26 cellular contexts compared by ENCODE assay signal in the genomic region with DNA sequence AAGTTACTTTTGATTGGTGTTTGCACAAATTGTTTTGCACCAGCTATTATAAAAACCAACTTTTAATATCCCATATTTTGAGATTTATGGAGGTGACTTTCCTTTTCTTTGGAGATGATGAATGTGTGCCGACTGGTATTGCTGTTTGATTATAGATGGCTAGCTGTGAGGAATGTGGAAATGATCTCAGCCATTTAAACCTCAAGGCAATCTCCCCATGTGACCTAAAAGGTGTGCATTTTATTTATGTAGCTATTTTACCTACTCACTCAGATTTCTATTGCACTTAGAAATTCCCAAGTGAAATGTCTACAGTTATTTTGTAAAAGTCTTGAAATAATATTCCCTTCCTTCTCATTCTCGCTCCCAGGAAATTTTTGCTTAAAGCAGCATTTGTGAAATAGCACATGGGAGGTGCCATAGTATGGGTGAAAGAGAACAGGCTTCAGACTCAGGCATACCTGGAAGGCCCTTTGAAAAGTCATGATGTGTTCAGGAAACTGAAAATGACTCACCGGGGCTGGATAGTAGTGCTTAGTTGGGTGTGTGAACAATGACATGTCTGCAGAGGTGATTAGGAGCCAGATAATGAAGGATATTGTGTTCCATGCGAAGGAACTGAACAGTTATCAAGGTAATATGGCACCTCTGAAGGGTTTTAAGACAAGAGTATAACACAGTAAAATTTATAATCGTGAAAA.
DNase-seq lines count a peak whose midpoint lies in the region; ATAC-seq, FAIRE-seq and TF ChIP-seq lines count a peak whose summit lies in the region.
"Had no signal": no experiment of that assay in that cellular context is flagged by ENCODE, and none has a peak within 500 bp of the region (broad histone marks: within the 10 kb centered on the region; RNA-seq: fewer than 3 reads in every experiment).

No MANE protein-coding gene starts in this region.

- H3K79me2 ChIP-seq in astrocyte (ENCODE audit: insufficient read depth, low read length): no peaks in the 10 kb centered on the region

- peak; percentile 78 for FAIRE-seq in astrocyte (lab: Jason Lieb, UNC)
- FAIRE-seq in urothelium cell line (lab: Jason Lieb, UNC): no peak
- FAIRE-seq: islet of Langerhans had no signal

- in situ Hi-C loops in gastrocnemius medialis (cut with MboI; ENCODE audit: low sequenced_read_pairs in 4 of 4): no loop called here

- H3K27me3 ChIP-seq in breast epithelium (peaks cover 0 to 8% of the 10 kb centered on the region in 2 donors), astrocyte (ENCODE audit: insufficient read depth, low read length) (no peaks in the 10 kb centered on the region), foreskin keratinocyte (no peaks in the 10 kb centered on the region), gastrocnemius medialis (no peaks in the 10 kb centered on the region)

- CTCF ChIA-PET in MCF 10A (lab: Yijun Ruan, JAX): no interaction called here

- peaks cover 15% of the 10 kb centered on the region for H3K4me1 Mint-ChIP-seq in MCF 10A (ENCODE audit: insufficient read depth, unreplicated experiment)
- peaks cover 5% of the 10 kb centered on the region for H3K4me1 Mint-ChIP-seq in astrocyte (ENCODE audit: low read depth, unreplicated experiment)
- H3K4me1 Mint-ChIP-seq: activated CD4-positive, alpha-beta memory T cell treated with anti-CD3 and anti-CD28 coated beads, Interleukin-2, amount 10 ng/mL, durations not matched to agents 7 days and 5 days; activated T-helper 17 cell treated with anti-CD3 and anti-CD28 coated beads, Interleukin-2, amount 50 U/mL, for 72 hours; CD4-positive, CD25-positive, alpha-beta regulatory T cell had no signal

- TF ChIP-seq CTCF in MCF 10A (IDR thresholded peaks at IDR 0.05; ENCODE audit: unreplicated experiment): no peak
- TF ChIP-seq CTCF in breast epithelium (IDR thresholded peaks at IDR 0.05): no peak
- no peak for TF ChIP-seq CTCF in astrocyte (IDR thresholded peaks at IDR 0.05; ENCODE audit: insufficient read depth, low read depth, low read length)
- no peak for TF ChIP-seq CTCF in foreskin keratinocyte (conservative IDR thresholded peaks at IDR 0.05)
- TF ChIP-seq CTCF in gastrocnemius medialis (IDR thresholded peaks at IDR 0.05 in 4 of 5, conservative IDR thresholded peaks at IDR 0.05 in 1 of 5): no peak

- H3K36me3 Mint-ChIP-seq in MCF 10A (ENCODE audit: insufficient read depth, unreplicated experiment) (no peaks in the 10 kb centered on the region), astrocyte (ENCODE audit: low read depth, unreplicated experiment) (no peaks in the 10 kb centered on the region)
- H3K36me3 Mint-ChIP-seq: CD4-positive, CD25-positive, alpha-beta regulatory T cell; natural killer cell treated with Interleukin-12 subunit alpha and Interleukin-12 subunit beta and Interleukin-15 and Interleukin-18, amount 100 ng/mL, for 72 hours had no signal

- H3K4me3 ChIP-seq in breast epithelium (no peak overlapping the region), astrocyte (ENCODE audit: insufficient read depth, low read depth, low read length) (no peak overlapping the region), gastrocnemius medialis (no peak overlapping the region)
- H3K4me3 ChIP-seq: skin epidermis had no signal

- no TSS peak for BruUV-seq in MCF 10A (replicated peaks; lab: Mats Ljungman, UMichigan)

- H3K27ac Mint-ChIP-seq in MCF 10A (ENCODE audit: low read depth, unreplicated experiment): peak overlapping the region; percentile 30
- no peak overlapping the region for H3K27ac Mint-ChIP-seq in astrocyte (ENCODE audit: unreplicated experiment)
- H3K27ac Mint-ChIP-seq: activated CD4-positive, alpha-beta memory T cell treated with anti-CD3 and anti-CD28 coated beads, Interleukin-2, amount 10 ng/mL, durations not matched to agents 7 days and 5 days; activated T-helper 17 cell treated with anti-CD3 and anti-CD28 coated beads, Interleukin-2, amount 50 U/mL, for 72 hours; CD4-positive, CD25-positive, alpha-beta regulatory T cell; natural killer cell treated with Interleukin-12 subunit alpha and Interleukin-12 subunit beta and Interleukin-15 and Interleukin-18, amount 100 ng/mL, for 72 hours; stimulated activated naive CD8-positive, alpha-beta T cell treated with anti-CD3 and anti-CD28 coated beads, Interleukin-15, Interleukin-2, amounts not matched to agents 100 ng/mL and 50 ng/mL, for 24 hours; T-helper 1 cell treated with Interleukin-12 subunit alpha and Interleukin-12 subunit beta and Interleukin-4 antibody, amounts not matched to agents 30 μg/mL and 1 μg/mL, for 36 hours had no signal

- H3K9me3 ChIP-seq in breast epithelium (peaks cover 0 to 13% of the 10 kb centered on the region in 2 donors), astrocyte (ENCODE audit: insufficient read depth, low read depth, low read length) (no peaks in the 10 kb centered on the region), gastrocnemius medialis (no peaks in the 10 kb centered on the region)

- ATAC-seq in foreskin keratinocyte (peak; percentile 99), GM21723 (IDR thresholded peaks at IDR 0.05; ENCODE audit: unreplicated experiment) (no peak), gastrocnemius medialis (no peak)
- ATAC-seq: activated T-helper 17 cell treated with anti-CD3 and anti-CD28 coated beads, Interleukin-2, amount 50 U/mL, for 72 hours; natural killer cell treated with Interleukin-12 subunit alpha and Interleukin-12 subunit beta and Interleukin-15 and Interleukin-18, amount 100 ng/mL, for 72 hours had no signal

- H3K4me2 ChIP-seq in astrocyte (ENCODE audit: low read length): no peak overlapping the region

- peaks cover 11% of the 10 kb centered on the region for H3K27me3 Mint-ChIP-seq in MCF 10A (ENCODE audit: insufficient read depth, unreplicated experiment)
- H3K27me3 Mint-ChIP-seq in astrocyte (ENCODE audit: low read depth, unreplicated experiment): no peaks in the 10 kb centered on the region
- H3K27me3 Mint-ChIP-seq: activated CD4-positive, alpha-beta memory T cell treated with anti-CD3 and anti-CD28 coated beads, Interleukin-2, amount 10 ng/mL, durations not matched to agents 7 days and 5 days; activated T-helper 17 cell treated with anti-CD3 and anti-CD28 coated beads, Interleukin-2, amount 50 U/mL, for 72 hours; CD4-positive, CD25-positive, alpha-beta regulatory T cell; natural killer cell treated with Interleukin-12 subunit alpha and Interleukin-12 subunit beta and Interleukin-15 and Interleukin-18, amount 100 ng/mL, for 72 hours; stimulated activated naive CD8-positive, alpha-beta T cell treated with anti-CD3 and anti-CD28 coated beads, Interleukin-15, Interleukin-2, amounts not matched to agents 100 ng/mL and 50 ng/mL, for 24 hours had no signal

- intact Hi-C loops in MCF 10A (cut with micrococcal nuclease) (loop anchor here (10.0 kb wide), 1 partner anchor 385 kb away; no protein-coding TSS in a partner anchor), breast epithelium (cut with DNase I; ENCODE audit: low total_unique reads) (no loop called here), gastrocnemius medialis (cut with DNase I; ENCODE audit: low total_unique reads) (no loop called here)

- no peaks in the 10 kb centered on the region for H3K9me3 Mint-ChIP-seq in MCF 10A (ENCODE audit: unreplicated experiment)
- no peaks in the 10 kb centered on the region for H3K9me3 Mint-ChIP-seq in astrocyte (ENCODE audit: unreplicated experiment)
- H3K9me3 Mint-ChIP-seq: activated T-helper 17 cell treated with anti-CD3 and anti-CD28 coated beads, Interleukin-2, amount 50 U/mL, for 72 hours; stimulated activated naive CD8-positive, alpha-beta T cell treated with anti-CD3 and anti-CD28 coated beads, Interleukin-15, Interleukin-2, amounts not matched to agents 100 ng/mL and 50 ng/mL, for 24 hours; T-helper 1 cell treated with Interleukin-12 subunit alpha and Interleukin-12 subunit beta and Interleukin-4 antibody, amounts not matched to agents 30 μg/mL and 1 μg/mL, for 36 hours had no signal

- H3K4me3 Mint-ChIP-seq in MCF 10A (ENCODE audit: unreplicated experiment) (no peak overlapping the region), astrocyte (ENCODE audit: unreplicated experiment) (no peak overlapping the region)
- H3K4me3 Mint-ChIP-seq: activated CD4-positive, alpha-beta memory T cell treated with anti-CD3 and anti-CD28 coated beads, Interleukin-2, amount 10 ng/mL, durations not matched to agents 7 days and 5 days; activated T-helper 17 cell treated with anti-CD3 and anti-CD28 coated beads, Interleukin-2, amount 50 U/mL, for 72 hours; CD4-positive, CD25-positive, alpha-beta regulatory T cell; natural killer cell treated with Interleukin-12 subunit alpha and Interleukin-12 subunit beta and Interleukin-15 and Interleukin-18, amount 100 ng/mL, for 72 hours; stimulated activated naive CD8-positive, alpha-beta T cell treated with anti-CD3 and anti-CD28 coated beads, Interleukin-15, Interleukin-2, amounts not matched to agents 100 ng/mL and 50 ng/mL, for 24 hours; T-helper 1 cell treated with Interleukin-12 subunit alpha and Interleukin-12 subunit beta and Interleukin-4 antibody, amounts not matched to agents 30 μg/mL and 1 μg/mL, for 36 hours had no signal

- H3K4me1 ChIP-seq in breast epithelium: no peaks in the 10 kb centered on the region
- H3K4me1 ChIP-seq in astrocyte (ENCODE audit: insufficient read depth, low read length): peaks cover 2% of the 10 kb centered on the region
- peaks cover 9% of the 10 kb centered on the region for H3K4me1 ChIP-seq in foreskin keratinocyte
- H3K4me1 ChIP-seq in gastrocnemius medialis: no peaks in the 10 kb centered on the region

- H3K36me3 ChIP-seq in breast epithelium (no peaks in the 10 kb centered on the region), astrocyte (ENCODE audit: insufficient read depth, low read length) (no peaks in the 10 kb centered on the region), gastrocnemius medialis (no peaks in the 10 kb centered on the region)

- TF ChIP-seq POLR2A in breast epithelium (IDR thresholded peaks at IDR 0.05): no peak
- no peak for TF ChIP-seq POLR2A in gastrocnemius medialis (IDR thresholded peaks at IDR 0.05)

- H4K20me1 ChIP-seq in astrocyte (ENCODE audit: insufficient read depth, low read length): no peaks in the 10 kb centered on the region

- H3K27ac ChIP-seq in breast epithelium (no peak overlapping the region), astrocyte (ENCODE audit: low read depth, low read length) (no peak overlapping the region), foreskin keratinocyte (peak overlapping the region; percentile 82), gastrocnemius medialis (no peak overlapping the region)
- H3K27ac ChIP-seq: skin epidermis had no signal

- no peak overlapping the region for H3K9ac ChIP-seq in astrocyte (ENCODE audit: low read length)

- H2AFZ ChIP-seq in astrocyte (ENCODE audit: low read depth, low read length): no peak overlapping the region

- DNase-seq in MCF 10A (ENCODE audit: unreplicated experiment): peak; percentile 79
- DNase-seq in breast epithelium (ENCODE audit: low spot score in 2 of 2): no peak
- no peak for DNase-seq in astrocyte (ENCODE audit: low read depth)
- peak; percentile 68 to 90 for DNase-seq in foreskin keratinocyte
- peak; percentile 3 for DNase-seq in urothelium cell line (ENCODE audit: low spot score)
- DNase-seq in gastrocnemius medialis: no peak
- no peak for DNase-seq in NCI-H748 treated with DMSO at 0.1 percent for 48 hours (lab: John Stamatoyannopoulos, UW)
- DNase-seq: 8988T; activated CD4-positive, alpha-beta memory T cell treated with anti-CD3 and anti-CD28 coated beads, Interleukin-2, amount 10 ng/mL, durations not matched to agents 7 days and 5 days; activated CD4-positive, alpha-beta T cell treated with anti-CD3 and anti-CD28 coated beads for 1 hour; activated CD8-positive, alpha-beta memory T cell treated with anti-CD3 and anti-CD28 coated beads, Interleukin-2, amount 50 U/mL, for 48 hours; activated naive CD4-positive, alpha-beta T cell treated with anti-CD3 and anti-CD28 coated beads, Interleukin-2, amount 50 U/mL, for 16 hours; amniotic stem cell; CD4-positive, CD25-positive, alpha-beta regulatory T cell; Kasumi-1; NCI-H1092; NCI-H1694 treated with DMSO at 0.1 percent for 48 hours; NCI-H2171 treated with DMSO at 0.1 percent for 48 hours; NCI-H524 treated with DMSO at 0.1 percent for 48 hours had no signal

- POLR2A ChIA-PET in MCF 10A (lab: Yijun Ruan, JAX): no interaction called here

Comparison
In these comparisons a context has a peak if more than half of its experiments do, and no peak if none do; other contexts are left out.
1. DNase-seq: peak in MCF 10A (single experiment), foreskin keratinocyte (2 of 2) and urothelium cell line (single experiment); none in breast epithelium (0 of 2), astrocyte (single experiment), gastrocnemius medialis (0 of 2) and NCI-H748 treated with DMSO at 0.1 percent for 48 hours (single experiment).